ENCODE assay signal across 16 cellular contexts in the genomic region with DNA sequence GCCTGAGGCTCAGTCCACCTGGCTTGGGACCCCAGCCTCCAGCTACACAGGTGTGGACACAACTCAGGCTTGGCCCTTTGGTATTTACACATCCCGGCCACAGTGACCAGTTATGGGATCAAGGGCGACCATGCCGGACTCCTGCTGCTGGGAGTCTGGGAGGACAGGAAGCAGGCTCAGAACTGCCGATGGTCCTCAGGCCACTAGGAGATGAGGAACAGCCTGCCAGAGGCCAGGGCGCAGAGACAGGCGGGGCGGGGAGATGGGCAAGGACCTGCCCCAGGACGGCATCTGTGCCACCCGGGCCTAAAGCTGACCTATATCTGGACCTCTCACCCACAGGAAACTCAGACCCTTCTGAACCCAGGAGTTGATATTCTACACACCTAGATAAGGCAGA.
"Had no signal": no experiment of that assay in that cellular context is flagged by ENCODE, and none has a peak within 500 bp of the region (broad histone marks: within the 10 kb centered on the region; RNA-seq: fewer than 3 reads in every experiment).

No MANE protein-coding gene starts in this region.

- H3K4me1 ChIP-seq: colonic mucosa, tibial nerve had no signal

- H3K9me3 ChIP-seq: colonic mucosa, tibial nerve had no signal

- H3K36me3 ChIP-seq: colonic mucosa, tibial nerve had no signal

- H3K27me3 ChIP-seq: colonic mucosa, tibial nerve had no signal

- H3K27ac ChIP-seq: colonic mucosa, skin epidermis, tibial nerve, VCaP had no signal

- H3K4me3 ChIP-seq: colonic mucosa, skin epidermis, tibial nerve had no signal

- DNase-seq: activated CD4-positive, alpha-beta T cell treated with anti-CD3 and anti-CD28 coated beads for 1 hour; activated CD4-positive, alpha-beta T cell treated with anti-CD3 and anti-CD28 coated beads, Interleukin-2, amount 50 U/mL, for 48 hours; activated naive CD4-positive, alpha-beta T cell treated with Interleukin-2 at 50 U/mL for 16 hours; central memory CD4-positive, alpha-beta T cell; colonic mucosa; erythroblast; foreskin melanocyte; head of caudate nucleus; nucleus accumbens; retina; stimulated activated naive CD8-positive, alpha-beta T cell treated with anti-CD3 and anti-CD28 coated beads, Interleukin-15, Interleukin-2, amounts not matched to agents 100 U/mL and 50 U/mL, for 24 hours; substantia nigra; T-helper 17 cell had no signal
